ENCODE assay signal across 8 cellular contexts in genomic region chr6:131949909-131950766, GRCh38. TPM values are rescaled to one million over a fixed set of nuclear protein-coding genes. Genes with fewer than 3 reads are reported as not detected.
DNase-seq lines count a peak whose midpoint lies in the region; ATAC-seq and TF ChIP-seq lines count a peak whose summit lies in the region.

No MANE protein-coding gene starts in this region.

- H3K9me3 ChIP-seq in muscle layer of duodenum (ENCODE audit: control insufficient read depth in 1 of 2, low read length in 2 of 2) (no peaks in the 10 kb centered on the region), upper lobe of right lung (no peaks in the 10 kb centered on the region)

- H3K27me3 Mint-ChIP-seq in activated CD8-positive, alpha-beta T cell treated with anti-CD3 and anti-CD28 coated beads, Interleukin-2, amount 10 ng/mL, durations not matched to agents 7 days and 5 days (ENCODE audit: low read depth), result peaks cover 62% of the 10 kb centered on the region

- no peaks in the 10 kb centered on the region for H3K27me3 ChIP-seq in muscle layer of duodenum (ENCODE audit: low read depth, low read length)
- no peaks in the 10 kb centered on the region for H3K27me3 ChIP-seq in upper lobe of right lung

- POLR2A ChIA-PET in activated CD8-positive, alpha-beta T cell treated with anti-CD3 and anti-CD28 coated beads, Interleukin-2, amount 10 ng/mL, durations not matched to agents 7 days and 5 days (lab: Charles Lee), result no interaction called here

- DNase-seq in A172 (ENCODE audit: low spot score) (peak; percentile 82), GM10266 (ENCODE audit: extremely low spot score) (peak; percentile 51), NCI-H1417 treated with DMSO at 0.1 percent for 48 hours (lab: John Stamatoyannopoulos, UW) (peak; percentile 37), fibroblast of mammary gland (ENCODE audit: low read depth) (peak; percentile 91), upper lobe of right lung (peak; percentile 82), NCI-H2171 (lab: John Stamatoyannopoulos, UW) (no peak)
- DNase-seq in activated CD8-positive, alpha-beta T cell treated with anti-CD3 and anti-CD28 coated beads, Interleukin-2, amount 10 ng/mL, durations not matched to agents 7 days and 5 days, result peak; percentile 24

- peak; percentile 56 for ATAC-seq in activated CD8-positive, alpha-beta T cell treated with anti-CD3 and anti-CD28 coated beads, Interleukin-2, amount 10 ng/mL, durations not matched to agents 7 days and 5 days
- ATAC-seq in upper lobe of right lung, result peak; percentile 74

- H3K4me1 ChIP-seq in muscle layer of duodenum (ENCODE audit: control insufficient read depth in 1 of 2, insufficient read depth in 2 of 2, low read length in 2 of 2), result peaks cover 5 to 6% of the 10 kb centered on the region in 2 donors
- peaks cover 16% of the 10 kb centered on the region for H3K4me1 ChIP-seq in upper lobe of right lung

- H3K4me3 ChIP-seq in fibroblast of mammary gland (ENCODE audit: control insufficient read depth, low read depth, low read length) (peak overlapping the region; percentile 66), muscle layer of duodenum (ENCODE audit: low read depth in 1 of 2, low read length in 2 of 2) (peak overlapping the region; percentile 80 to 83), upper lobe of right lung (peak overlapping the region; percentile 71)

- H3K4me1 Mint-ChIP-seq in activated CD8-positive, alpha-beta T cell treated with anti-CD3 and anti-CD28 coated beads, Interleukin-2, amount 10 ng/mL, durations not matched to agents 7 days and 5 days (ENCODE audit: low read depth), result peaks cover 9% of the 10 kb centered on the region

- H3K4me3 Mint-ChIP-seq in activated CD8-positive, alpha-beta T cell treated with anti-CD3 and anti-CD28 coated beads, Interleukin-2, amount 10 ng/mL, durations not matched to agents 7 days and 5 days, result peak overlapping the region; percentile 58

- H3K9me3 Mint-ChIP-seq in activated CD8-positive, alpha-beta T cell treated with anti-CD3 and anti-CD28 coated beads, Interleukin-2, amount 10 ng/mL, durations not matched to agents 7 days and 5 days (ENCODE audit: insufficient read depth), result no peaks in the 10 kb centered on the region

- peaks cover 0 to 21% of the 10 kb centered on the region in 2 donors for H3K36me3 ChIP-seq in muscle layer of duodenum (ENCODE audit: control insufficient read depth in 1 of 2, insufficient read depth in 2 of 2, low read length in 2 of 2)
- peaks cover 9% of the 10 kb centered on the region for H3K36me3 ChIP-seq in upper lobe of right lung

- intact Hi-C loops in upper lobe of right lung (cut with DNase I), result no loop called here

- H3K27ac Mint-ChIP-seq in activated CD8-positive, alpha-beta T cell treated with anti-CD3 and anti-CD28 coated beads, Interleukin-2, amount 10 ng/mL, durations not matched to agents 7 days and 5 days, result no peak overlapping the region

- TF ChIP-seq CTCF in GM10266 (IDR thresholded peaks at IDR 0.05; ENCODE audit: control insufficient read depth, insufficient read depth, low read depth, missing control alignments) (peak; percentile 32), fibroblast of mammary gland (conservative IDR thresholded peaks at IDR 0.05; ENCODE audit: control insufficient read depth, insufficient read depth, low read depth, low read length) (peak; percentile 52), upper lobe of right lung (IDR thresholded peaks at IDR 0.05) (peak; percentile 42)

- H3K27ac ChIP-seq in muscle layer of duodenum (ENCODE audit: low read length), result peak overlapping the region; percentile 96
- H3K27ac ChIP-seq in upper lobe of right lung, result peak overlapping the region; percentile 86

- CTCF ChIA-PET in activated CD8-positive, alpha-beta T cell treated with anti-CD3 and anti-CD28 coated beads, Interleukin-2, amount 10 ng/mL, durations not matched to agents 7 days and 5 days (lab: Charles Lee), result no interaction called here

- H3K36me3 Mint-ChIP-seq in activated CD8-positive, alpha-beta T cell treated with anti-CD3 and anti-CD28 coated beads, Interleukin-2, amount 10 ng/mL, durations not matched to agents 7 days and 5 days (ENCODE audit: low read depth), result no peaks in the 10 kb centered on the region

RNA-seq across cellular contexts. Expression of gene CCN2, which starts 1.0 kb away (rescaled TPM):
- 42.1 and 42.6 TPM in 2 replicates for total RNA-seq in A172 (2014; rRNA removed; shearing (Covaris generic))
- not detected for total RNA-seq in activated CD8-positive, alpha-beta T cell treated with anti-CD3 and anti-CD28 coated beads, Interleukin-2, amount 10 ng/mL, durations not matched to agents 7 days and 5 days
- 229 TPM for total RNA-seq in upper lobe of right lung

Comparison
In these comparisons a context has a peak if more than half of its experiments do, and no peak if none do; other contexts are left out.
1. RNA of gene CCN2, which starts 1.0 kb away (total RNA-seq): 229 TPM in upper lobe of right lung (single experiment) and 42.1 to 42.6 TPM in A172; not detected in activated CD8-positive, alpha-beta T cell treated with anti-CD3 and anti-CD28 coated beads, Interleukin-2, amount 10 ng/mL, durations not matched to agents 7 days and 5 days; every median in the first group is over 10 times any median in the second.
2. Peak in every context shown above with its lines, with median percentiles within 50 percentile points of each other: CTCF ChIP-seq and H3K4me3 ChIP-seq.